In the genomic region with DNA sequence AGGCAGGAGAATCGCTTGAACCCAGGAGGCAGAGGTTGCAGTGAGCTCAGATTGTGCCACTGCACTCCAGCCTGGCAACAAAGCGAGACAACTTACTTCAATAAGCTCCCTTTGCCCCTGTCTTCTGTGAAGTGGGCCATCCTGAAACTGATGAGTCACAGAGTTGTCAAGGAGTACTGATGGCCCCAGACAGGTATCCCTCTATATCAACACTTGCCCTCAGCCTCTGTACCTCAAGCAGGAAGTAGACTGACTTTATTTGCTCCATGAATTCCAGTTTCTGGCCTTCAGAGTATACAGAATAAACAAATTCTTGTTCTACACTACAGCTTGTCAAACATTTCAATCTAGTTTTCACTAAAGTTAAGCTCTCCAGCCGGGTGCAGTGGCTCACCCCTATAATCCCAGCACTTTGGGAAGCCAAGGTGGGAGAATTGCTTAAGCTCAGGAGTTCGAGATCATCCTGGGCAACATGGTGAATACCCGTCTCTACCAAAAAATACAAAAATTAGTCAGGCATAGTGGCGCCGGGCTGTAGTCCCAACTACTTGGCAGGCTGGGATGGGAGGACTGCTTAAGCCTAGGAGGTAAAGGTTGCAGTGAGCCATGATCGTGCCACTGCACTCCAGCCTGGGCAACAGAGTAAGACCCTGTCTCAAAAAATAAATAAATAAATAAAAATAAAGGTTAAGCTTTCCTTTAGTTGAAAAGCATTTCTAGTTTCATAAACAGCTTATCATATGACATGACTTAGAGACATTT, we compare ENCODE assay signal across 29 cellular contexts. TPM values are rescaled to one million over a fixed set of nuclear protein-coding genes. Genes with fewer than 3 reads are reported as not detected.
DNase-seq lines count a peak whose midpoint lies in the region; ATAC-seq, FAIRE-seq and TF ChIP-seq lines count a peak whose summit lies in the region.
"Had no signal": no experiment of that assay in that cellular context is flagged by ENCODE, and none has a peak within 500 bp of the region (broad histone marks: within the 10 kb centered on the region; RNA-seq: fewer than 3 reads in every experiment).

No MANE protein-coding gene starts in this region.

- no peak overlapping the region for H2AFZ ChIP-seq in GM12878 (ENCODE audit: control insufficient read depth, low read depth, low read length)
- H2AFZ ChIP-seq: PC-9 had no signal

- peaks cover 25% of the 10 kb centered on the region for H3K4me1 Mint-ChIP-seq in activated naive CD4-positive, alpha-beta T cell treated with anti-CD3 and anti-CD28 coated beads, Interleukin-2, amount 50 U/mL, for 24 hours
- peaks cover 10% of the 10 kb centered on the region for H3K4me1 Mint-ChIP-seq in stimulated activated memory B cell treated with anti-CD40 and anti-IgM and Interleukin-4, amounts not matched to agents 10 μg/mL and 1 μg/mL and 100 μg/mL, for 72 hours
- peaks cover 15 to 17% of the 10 kb centered on the region in 2 donors for H3K4me1 Mint-ChIP-seq in effector memory CD8-positive, alpha-beta T cell (ENCODE audit: low read depth in 2 of 2)

- peaks cover 21% of the 10 kb centered on the region for H3K4me1 ChIP-seq in GM12878 (ENCODE audit: control insufficient read depth, insufficient read depth, low read length)
- peaks cover 0 to 33% (median 26%) of the 10 kb centered on the region in 4 donors for H3K4me1 ChIP-seq in sigmoid colon

- peaks cover 2% of the 10 kb centered on the region; the same call in 1 of the 3 replicates for H3K9me3 ChIP-seq in GM12878 (replicated peaks; ENCODE audit: control insufficient read depth, insufficient read depth, low read length)
- H3K9me3 ChIP-seq in sigmoid colon: no peaks in the 10 kb centered on the region
- H3K9me3 ChIP-seq: lower lobe of right lung, mucosa of descending colon, upper lobe of right lung had no signal

- SMC1A ChIA-PET in GM12878 (lab: Charles Lee; ENCODE audit: uncharacterized antibody, unreplicated experiment): interaction anchor here (0.9 to 7.3 kb wide), 21 partner anchors 11 to 298 kb away, joined by 3 to 104 read pairs (median 6); a partner anchor contains a TSS

- H3K4me3 Mint-ChIP-seq in activated naive CD4-positive, alpha-beta T cell treated with anti-CD3 and anti-CD28 coated beads, Interleukin-2, amount 50 U/mL, for 24 hours: peak overlapping the region; percentile 4
- no peak overlapping the region for H3K4me3 Mint-ChIP-seq in stimulated activated memory B cell treated with anti-CD40 and anti-IgM and Interleukin-4, amounts not matched to agents 10 μg/mL and 1 μg/mL and 100 μg/mL, for 72 hours
- no peak overlapping the region for H3K4me3 Mint-ChIP-seq in effector memory CD8-positive, alpha-beta T cell
- H3K4me3 Mint-ChIP-seq: nephron; T-helper 2 cell treated with Interferon-gamma antibody and Interleukin-4, amounts not matched to agents 5 μg/mL and 100 μg/mL, for 36 hours had no signal

- H3K27me3 Mint-ChIP-seq in activated naive CD4-positive, alpha-beta T cell treated with anti-CD3 and anti-CD28 coated beads, Interleukin-2, amount 50 U/mL, for 24 hours: no peaks in the 10 kb centered on the region
- no peaks in the 10 kb centered on the region for H3K27me3 Mint-ChIP-seq in stimulated activated memory B cell treated with anti-CD40 and anti-IgM and Interleukin-4, amounts not matched to agents 10 μg/mL and 1 μg/mL and 100 μg/mL, for 72 hours
- H3K27me3 Mint-ChIP-seq in effector memory CD8-positive, alpha-beta T cell: peaks cover 10 to 22% of the 10 kb centered on the region in 2 donors

- intact Hi-C loops in GM12878 (cut with micrococcal nuclease; ENCODE audit: unreplicated experiment): loop anchor here (5.0 kb wide), 1 partner anchor 298 kb away; no protein-coding TSS in a partner anchor
- intact Hi-C loops in sigmoid colon (cut with DNase I): loop anchor here (5.0 kb wide), 1 partner anchor 88 kb away; a partner anchor contains a TSS

- no peak overlapping the region for H3K27ac ChIP-seq in GM12878 (ENCODE audit: control insufficient read depth, insufficient read depth)
- no peak overlapping the region for H3K27ac ChIP-seq in sigmoid colon
- H3K27ac ChIP-seq: lower lobe of right lung, PC-9, upper lobe of right lung had no signal

- H4K20me1 ChIP-seq in GM12878 (ENCODE audit: control insufficient read depth, insufficient read depth): no peaks in the 10 kb centered on the region

- no peak for TF ChIP-seq EP300 in GM12878 (IDR thresholded peaks at IDR 0.05; ENCODE audit: borderline replicate concordance in 1 of 2, control insufficient read depth in 1 of 2, low read depth in 2 of 2, low read length in 2 of 2)
- TF ChIP-seq EP300 in sigmoid colon (IDR thresholded peaks at IDR 0.05): no peak

- H3K27ac Mint-ChIP-seq in activated naive CD4-positive, alpha-beta T cell treated with anti-CD3 and anti-CD28 coated beads, Interleukin-2, amount 50 U/mL, for 24 hours: peak overlapping the region; percentile 59
- H3K27ac Mint-ChIP-seq in stimulated activated memory B cell treated with anti-CD40 and anti-IgM and Interleukin-4, amounts not matched to agents 10 μg/mL and 1 μg/mL and 100 μg/mL, for 72 hours: no peak overlapping the region
- H3K27ac Mint-ChIP-seq in effector memory CD8-positive, alpha-beta T cell: no peak overlapping the region
- H3K27ac Mint-ChIP-seq: T-helper 2 cell treated with Interferon-gamma antibody and Interleukin-4, amounts not matched to agents 5 μg/mL and 100 μg/mL, for 36 hours had no signal

- RAD21 ChIA-PET in GM12878 (lab: Charles Lee; ENCODE audit: unreplicated experiment): interaction anchor here (0.6 to 9.4 kb wide), 21 partner anchors 16 to 536 kb away, joined by 3 to 130 read pairs (median 4); a partner anchor contains a TSS

- H3K9me3 Mint-ChIP-seq in activated naive CD4-positive, alpha-beta T cell treated with anti-CD3 and anti-CD28 coated beads, Interleukin-2, amount 50 U/mL, for 24 hours: no peaks in the 10 kb centered on the region
- H3K9me3 Mint-ChIP-seq in stimulated activated memory B cell treated with anti-CD40 and anti-IgM and Interleukin-4, amounts not matched to agents 10 μg/mL and 1 μg/mL and 100 μg/mL, for 72 hours: no peaks in the 10 kb centered on the region
- H3K9me3 Mint-ChIP-seq in effector memory CD8-positive, alpha-beta T cell: no peaks in the 10 kb centered on the region
- H3K9me3 Mint-ChIP-seq: T-helper 2 cell treated with Interferon-gamma antibody and Interleukin-4, amounts not matched to agents 5 μg/mL and 100 μg/mL, for 36 hours had no signal

- DNase-seq in activated naive CD4-positive, alpha-beta T cell (lab: John Stamatoyannopoulos, UW): no peak
- peak; percentile 85 for DNase-seq in NCI-H2029 (lab: John Stamatoyannopoulos, UW)
- no peak for DNase-seq in GM12878 (ENCODE audit: low read depth, low spot score)
- peak; percentile 40 for DNase-seq in sigmoid colon
- DNase-seq in SHP77 treated with DMSO at 0.1 percent for 48 hours (lab: John Stamatoyannopoulos, UW): no peak
- DNase-seq in effector memory CD8-positive, alpha-beta T cell: no peak
- DNase-seq: ACHN, amygdala, DMS79 treated with DMSO at 0.1 percent for 48 hours, erythroblast, GF-D8, head of caudate nucleus, KG1, kidney glomerular epithelial cell, NCI-H1436 treated with DMSO at 0.1 percent for 48 hours, NCI-H2171 treated with DMSO at 0.1 percent for 48 hours, NCI-H510A treated with DMSO at 0.1 percent for 48 hours, retina, Right ventricle myocardium superior, upper lobe of right lung had no signal

- TF ChIP-seq RAD21 in GM12878 (IDR thresholded peaks at IDR 0.05; ENCODE audit: insufficient read depth, low read depth, low read length): no peak

- 86% methylated on average over 8 of the region's 8 CpGs for WGBS in GM12878 (ENCODE audit: insufficient coverage, insufficient replicate concordance, low lambda C conversion rate, missing lambda C conversion rate)
- 87 to 90% methylated on average over 8 of the region's 8 CpGs for WGBS in sigmoid colon, 2 donors

- no peak for FAIRE-seq in GM12878 (lab: Jason Lieb, UNC)

- ATAC-seq in GM12878: no peak
- no peak for ATAC-seq in stimulated activated memory B cell treated with anti-CD40 and anti-IgM and Interleukin-4, amounts not matched to agents 10 μg/mL and 1 μg/mL and 100 μg/mL, for 72 hours
- no peak for ATAC-seq in effector memory CD8-positive, alpha-beta T cell (replicated peaks)
- ATAC-seq: HCT116, lower lobe of right lung, mucosa of descending colon, upper lobe of right lung had no signal

- H3K9ac ChIP-seq in GM12878 (ENCODE audit: control insufficient read depth, insufficient read depth, low read length): no peak overlapping the region

- H3K4me3 ChIP-seq in GM12878: no peak overlapping the region
- no peak overlapping the region for H3K4me3 ChIP-seq in sigmoid colon
- H3K4me3 ChIP-seq: lower lobe of right lung, mucosa of descending colon, PC-9, upper lobe of right lung had no signal

- TF ChIP-seq POLR2A in GM12878 (IDR thresholded peaks at IDR 0.05; ENCODE audit: low read depth, low read length) (no peak), sigmoid colon (IDR thresholded peaks at IDR 0.05) (no peak)

- H3K27me3 ChIP-seq in GM12878 (replicated peaks in 1 of 2; ENCODE audit: control insufficient read depth in 2 of 2, insufficient read depth in 2 of 2, low read length in 1 of 2) (no peaks in the 10 kb centered on the region), sigmoid colon (no peaks in the 10 kb centered on the region)
- H3K27me3 ChIP-seq: upper lobe of right lung had no signal

- no peak for TF ChIP-seq CTCF in GM12878 (IDR thresholded peaks at IDR 0.05 in 2 of 3, conservative IDR thresholded peaks at IDR 0.05 in 1 of 3; ENCODE audit: control insufficient read depth in 2 of 3, extremely low read depth in 1 of 3, insufficient read depth in 1 of 3, low read depth in 3 of 3, low read length in 3 of 3)
- TF ChIP-seq CTCF in sigmoid colon (IDR thresholded peaks at IDR 0.05): no peak

- no TSS peak for BruUV-seq in GM12878 (replicated peaks; lab: Mats Ljungman, UMichigan)

- POLR2A ChIA-PET in GM12878 (lab: Charles Lee): interaction anchor here (0.6 to 1.1 kb wide), 3 partner anchors 16 to 365 kb away, joined by 3 read pairs; no protein-coding TSS in a partner anchor

- CTCF ChIA-PET in GM12878 (lab: Yijun Ruan, JAX): interaction anchor here (0.6 to 10.0 kb wide), 34 partner anchors 9 to 692 kb away, joined by 3 to 324 read pairs (median 4); a partner anchor contains a TSS

- no peaks in the 10 kb centered on the region for H3K36me3 ChIP-seq in GM12878 (ENCODE audit: control insufficient read depth in 2 of 2, insufficient read depth in 2 of 2, low read length in 1 of 2)
- no peaks in the 10 kb centered on the region for H3K36me3 ChIP-seq in sigmoid colon
- H3K36me3 ChIP-seq: lower lobe of right lung, upper lobe of right lung had no signal

- no peaks in the 10 kb centered on the region for H3K36me3 Mint-ChIP-seq in activated naive CD4-positive, alpha-beta T cell treated with anti-CD3 and anti-CD28 coated beads, Interleukin-2, amount 50 U/mL, for 24 hours
- no peaks in the 10 kb centered on the region for H3K36me3 Mint-ChIP-seq in stimulated activated memory B cell treated with anti-CD40 and anti-IgM and Interleukin-4, amounts not matched to agents 10 μg/mL and 1 μg/mL and 100 μg/mL, for 72 hours
- peaks cover 18% of the 10 kb centered on the region for H3K36me3 Mint-ChIP-seq in effector memory CD8-positive, alpha-beta T cell (ENCODE audit: insufficient read depth)

- no peak overlapping the region for H3K4me2 ChIP-seq in GM12878 (ENCODE audit: control insufficient read depth, insufficient read depth)
- H3K4me2 ChIP-seq: PC-9 had no signal

- no peaks in the 10 kb centered on the region for H3K79me2 ChIP-seq in GM12878 (ENCODE audit: control insufficient read depth, insufficient read depth, low read length)

- in situ Hi-C loops in GM12878 (cut with MboI): loop anchor here (5.0 to 10.0 kb wide), 3 partner anchors 193 to 470 kb away; no protein-coding TSS in a partner anchor

RNA-seq across cellular contexts. Expression of a gene that starts 16.4 kb away (rescaled TPM):
- total RNA-seq in GM12878 (2013; cell fraction: nucleolus; rRNA removed): 43.0 and 46.7 TPM in 2 replicates
- total RNA-seq in GM12878 (2014; rRNA removed): 16.7 and 17.8 TPM in 2 replicates
- total RNA-seq in GM12878 (2014; rRNA removed; fragmentation: Illumina TruSeq; extraction: Trizol): 10.5 and 13.5 TPM in 2 replicates
- total RNA-seq in GM12878 (2021): 51.5 and 56.9 TPM in 2 replicates
- polyA plus RNA-seq in GM12878 (2011; ENCODE audit: low read depth): 23.9 TPM
- polyA plus RNA-seq in GM12878 (2011; rRNA removed): 7.9 and 20.4 TPM in 2 replicates
- polyA plus RNA-seq in GM12878 (2011; cell fraction: cytosol; rRNA removed): 30.1 and 31.1 TPM in 2 replicates
- 57.3 and 57.9 TPM in 2 replicates for polyA plus RNA-seq in GM12878 (2011; cell fraction: nucleus; rRNA removed)
- polyA plus RNA-seq in GM12878 (2012): 47.1 and 60.2 TPM in 2 replicates
- polyA plus RNA-seq in GM12878 (2014; fragmentation: Illumina TruSeq; extraction: Trizol): 8.3 and 24.5 TPM in 2 replicates
- polyA plus RNA-seq in GM12878 (2014; fragmentation: Nextera tagmentation; extraction: Ambion mirVana): 1 to 10 TPM; 3.0 TPM
- polyA plus RNA-seq in GM12878 (2014; rRNA removed): 21.4 and 23.0 TPM in 2 replicates
- 10 to 100 TPM; 43.8 to 53.7 TPM for polyA plus RNA-seq in GM12878 (2016; fragmentation: Nextera tagmentation; extraction: Ambion mirVana)
- 43.4 and 68.8 TPM in 2 replicates for polyA minus RNA-seq in GM12878 (2011; rRNA and poly(A)+ RNA removed)
- polyA minus RNA-seq in GM12878 (2011; cell fraction: cytosol; rRNA and poly(A)+ RNA removed): 30.1 and 34.1 TPM in 2 replicates
- 24.3 and 36.3 TPM in 2 replicates for polyA minus RNA-seq in GM12878 (2011; cell fraction: nucleus; rRNA and poly(A)+ RNA removed)
- total RNA-seq in sigmoid colon: 100 to 1,000 TPM in 2 of 4 donors, 10 to 100 TPM in 2; 75.3 to 124 (median 95.1) TPM
- polyA plus RNA-seq in sigmoid colon: 100 to 1,000 TPM in 1 of 3 donors, 10 to 100 TPM in 2; 34.4 to 139 (median 42.6) TPM

RNA-seq across cellular contexts. Expression of a gene that starts 18.8 kb away (rescaled TPM):
- 3.2 and 5.0 TPM in 2 replicates for total RNA-seq in GM12878 (2013; cell fraction: nucleolus; rRNA removed)
- total RNA-seq in GM12878 (2014; rRNA removed) (0.38 and 0.85 TPM in 2 replicates), GM12878 (2014; rRNA removed; fragmentation: Illumina TruSeq; extraction: Trizol) (0.28 and 0.31 TPM in 2 replicates), GM12878 (2021) (1.1 and 1.8 TPM in 2 replicates), sigmoid colon (100 to 1,000 TPM in 3 of 4 donors, 10 to 100 TPM in 1; 86.6 to 140 (median 115) TPM)
- polyA plus RNA-seq in GM12878 (2011; ENCODE audit: low read depth): 1.2 TPM
- polyA plus RNA-seq in GM12878 (2011; rRNA removed) (0.65 and 0.91 TPM in 2 replicates), GM12878 (2014; fragmentation: Illumina TruSeq; extraction: Trizol) (0.27 and 0.56 TPM in 2 replicates), GM12878 (2014; fragmentation: Nextera tagmentation; extraction: Ambion mirVana) (not detected), GM12878 (2014; rRNA removed) (1.8 and 1.9 TPM in 2 replicates), GM12878 (2016; fragmentation: Nextera tagmentation; extraction: Ambion mirVana) (under 1 TPM; 0.32 to 0.42 TPM), sigmoid colon (10 to 100 TPM; 21.0 to 85.4 (median 33.5) TPM)
- 1.8 and 2.0 TPM in 2 replicates for polyA plus RNA-seq in GM12878 (2011; cell fraction: cytosol; rRNA removed)
- polyA plus RNA-seq in GM12878 (2011; cell fraction: nucleus; rRNA removed): 7.5 and 8.2 TPM in 2 replicates
- polyA plus RNA-seq in GM12878 (2012): 0.46 and 0.59 TPM in 2 replicates
- polyA minus RNA-seq in GM12878 (2011; rRNA and poly(A)+ RNA removed): 0.15 and 0.26 TPM in 2 replicates
- not detected in 2 replicates for polyA minus RNA-seq in GM12878 (2011; cell fraction: cytosol; rRNA and poly(A)+ RNA removed)
- polyA minus RNA-seq in GM12878 (2011; cell fraction: nucleus; rRNA and poly(A)+ RNA removed): 0.57 and 1.1 TPM in 2 replicates

RNA-seq across cellular contexts. Expression of a gene that starts 25.5 kb away (rescaled TPM):
- total RNA-seq in GM12878 (2013; cell fraction: nucleolus; rRNA removed): 21.8 and 22.3 TPM in 2 replicates
- 102 and 143 TPM in 2 replicates for total RNA-seq in GM12878 (2014; rRNA removed)
- 110 and 135 TPM in 2 replicates for total RNA-seq in GM12878 (2014; rRNA removed; fragmentation: Illumina TruSeq; extraction: Trizol)
- total RNA-seq in GM12878 (2021): 193 and 208 TPM in 2 replicates
- 136 TPM for polyA plus RNA-seq in GM12878 (2011; ENCODE audit: low read depth)
- polyA plus RNA-seq in GM12878 (2011; rRNA removed): 62.7 and 86.1 TPM in 2 replicates
- 51.4 and 58.7 TPM in 2 replicates for polyA plus RNA-seq in GM12878 (2011; cell fraction: cytosol; rRNA removed)
- polyA plus RNA-seq in GM12878 (2011; cell fraction: nucleus; rRNA removed): 32.4 and 47.1 TPM in 2 replicates
- 113 and 144 TPM in 2 replicates for polyA plus RNA-seq in GM12878 (2012)
- 43.2 and 67.3 TPM in 2 replicates for polyA plus RNA-seq in GM12878 (2014; fragmentation: Illumina TruSeq; extraction: Trizol)
- 100 to 1,000 TPM in 1 of 2 experiments, 10 to 100 TPM in 1; 51.7 to 142 TPM for polyA plus RNA-seq in GM12878 (2014; fragmentation: Nextera tagmentation; extraction: Ambion mirVana)
- polyA plus RNA-seq in GM12878 (2014; rRNA removed): 172 and 212 TPM in 2 replicates
- polyA plus RNA-seq in GM12878 (2016; fragmentation: Nextera tagmentation; extraction: Ambion mirVana): 100 to 1,000 TPM; 530 to 541 TPM
- 9.3 and 15.1 TPM in 2 replicates for polyA minus RNA-seq in GM12878 (2011; rRNA and poly(A)+ RNA removed)
- polyA minus RNA-seq in GM12878 (2011; cell fraction: cytosol; rRNA and poly(A)+ RNA removed): 12.3 and 22.1 TPM in 2 replicates
- polyA minus RNA-seq in GM12878 (2011; cell fraction: nucleus; rRNA and poly(A)+ RNA removed): 7.9 and 18.8 TPM in 2 replicates
- 100 to 1,000 TPM in 1 of 4 donors, 10 to 100 TPM in 3; 54.6 to 333 (median 58.3) TPM for total RNA-seq in sigmoid colon
- 100 to 1,000 TPM in 2 of 3 donors, 10 to 100 TPM in 1; 64.3 to 117 (median 105) TPM for polyA plus RNA-seq in sigmoid colon

RNA-seq across cellular contexts. Expression of a gene that starts 27.9 kb away (rescaled TPM):
- 3.3 and 4.7 TPM in 2 replicates for total RNA-seq in GM12878 (2013; cell fraction: nucleolus; rRNA removed)
- total RNA-seq in GM12878 (2014; rRNA removed) (0.87 and 1.2 TPM in 2 replicates), GM12878 (2014; rRNA removed; fragmentation: Illumina TruSeq; extraction: Trizol) (0.27 and 0.37 TPM in 2 replicates), GM12878 (2021) (0.66 and 0.69 TPM in 2 replicates), sigmoid colon (1 to 10 TPM in 1 of 4 donors, under 1 TPM in 2, not detected in 1; 0.71 to 1.4 (median 0.81) TPM)
- 0.84 TPM for polyA plus RNA-seq in GM12878 (2011; ENCODE audit: low read depth)
- polyA plus RNA-seq in GM12878 (2011; rRNA removed) (0.69 and 1.1 TPM in 2 replicates), GM12878 (2014; fragmentation: Illumina TruSeq; extraction: Trizol) (0.17 and 0.66 TPM in 2 replicates), GM12878 (2014; fragmentation: Nextera tagmentation; extraction: Ambion mirVana) (1 to 10 TPM in 1 of 2 experiments, under 1 TPM in 1; 0.68 to 1.3 TPM), GM12878 (2014; rRNA removed) (1.3 and 1.5 TPM in 2 replicates), GM12878 (2016; fragmentation: Nextera tagmentation; extraction: Ambion mirVana) (1 to 10 TPM in 1 of 2 experiments, under 1 TPM in 1; 0.97 to 1.5 TPM), sigmoid colon (under 1 TPM in 2 of 3 donors, not detected in 1; 0.60 to 0.96 TPM)
- polyA plus RNA-seq in GM12878 (2011; cell fraction: cytosol; rRNA removed): 0.59 and 0.61 TPM in 2 replicates
- 1.9 and 2.3 TPM in 2 replicates for polyA plus RNA-seq in GM12878 (2011; cell fraction: nucleus; rRNA removed)
- polyA plus RNA-seq in GM12878 (2012): 0.94 and 1.6 TPM in 2 replicates
- polyA minus RNA-seq in GM12878 (2011; rRNA and poly(A)+ RNA removed): 0.88 and 1.6 TPM in 2 replicates
- 0.94 TPM in 2 replicates for polyA minus RNA-seq in GM12878 (2011; cell fraction: cytosol; rRNA and poly(A)+ RNA removed)
- 2.4 and 2.8 TPM in 2 replicates for polyA minus RNA-seq in GM12878 (2011; cell fraction: nucleus; rRNA and poly(A)+ RNA removed)
- total RNA-seq: HT1080, Right ventricle myocardium superior had no signal

RNA-seq across cellular contexts. Expression of a gene that starts 39.9 kb away (rescaled TPM):
- total RNA-seq in GM12878 (2013; cell fraction: nucleolus; rRNA removed): 64.8 and 70.2 TPM in 2 replicates
- 55.6 and 58.5 TPM in 2 replicates for total RNA-seq in GM12878 (2014; rRNA removed)
- 38.5 and 39.7 TPM in 2 replicates for total RNA-seq in GM12878 (2014; rRNA removed; fragmentation: Illumina TruSeq; extraction: Trizol)
- total RNA-seq in GM12878 (2021): 44.7 and 50.8 TPM in 2 replicates
- polyA plus RNA-seq in GM12878 (2011; ENCODE audit: low read depth): 31.6 TPM
- polyA plus RNA-seq in GM12878 (2011; rRNA removed): 58.6 and 79.2 TPM in 2 replicates
- polyA plus RNA-seq in GM12878 (2011; cell fraction: cytosol; rRNA removed): 81.8 and 100 TPM in 2 replicates
- polyA plus RNA-seq in GM12878 (2011; cell fraction: nucleus; rRNA removed): 56.1 and 60.0 TPM in 2 replicates
- 29.4 and 38.4 TPM in 2 replicates for polyA plus RNA-seq in GM12878 (2012)
- polyA plus RNA-seq in GM12878 (2014; fragmentation: Illumina TruSeq; extraction: Trizol): 64.3 and 65.1 TPM in 2 replicates
- polyA plus RNA-seq in GM12878 (2014; fragmentation: Nextera tagmentation; extraction: Ambion mirVana): 10 to 100 TPM; 48.1 to 72.7 TPM
- polyA plus RNA-seq in GM12878 (2014; rRNA removed): 53.5 and 60.2 TPM in 2 replicates
- polyA plus RNA-seq in GM12878 (2016; fragmentation: Nextera tagmentation; extraction: Ambion mirVana): 10 to 100 TPM; 27.8 to 31.1 TPM
- 85.9 and 88.4 TPM in 2 replicates for polyA minus RNA-seq in GM12878 (2011; rRNA and poly(A)+ RNA removed)
- 18.2 and 18.3 TPM in 2 replicates for polyA minus RNA-seq in GM12878 (2011; cell fraction: cytosol; rRNA and poly(A)+ RNA removed)
- 15.2 and 20.2 TPM in 2 replicates for polyA minus RNA-seq in GM12878 (2011; cell fraction: nucleus; rRNA and poly(A)+ RNA removed)
- total RNA-seq in sigmoid colon: 10 to 100 TPM; 16.1 to 23.5 (median 16.5) TPM
- 10 to 100 TPM; 15.6 to 22.7 (median 16.4) TPM for polyA plus RNA-seq in sigmoid colon

Comparison
In these comparisons a context has a peak if more than half of its experiments do, and no peak if none do; other contexts are left out.
1. DNase-seq: peak in NCI-H2029 (single experiment) and sigmoid colon (single experiment); none in activated naive CD4-positive, alpha-beta T cell (0 of 4), GM12878 (single experiment), SHP77 treated with DMSO at 0.1 percent for 48 hours (single experiment) and effector memory CD8-positive, alpha-beta T cell (0 of 3).
2. RNA of a gene that starts 18.8 kb away (total RNA-seq): 86.6 to 140 TPM in sigmoid colon; 0.28 to 5.0 TPM in GM12878; every median in the first group is over 10 times any median in the second.